Comparison of ENCODE assay signal across 24 cellular contexts in genomic region chr11:12771875-12772274, GRCh38.
DNase-seq lines count a peak whose midpoint lies in the region; ATAC-seq, FAIRE-seq and TF ChIP-seq lines count a peak whose summit lies in the region.
"Had no signal": no experiment of that assay in that cellular context is flagged by ENCODE, and none has a peak within 500 bp of the region (broad histone marks: within the 10 kb centered on the region; RNA-seq: fewer than 3 reads in every experiment).

No MANE protein-coding gene starts in this region.

- no peak overlapping the region for H2AFZ ChIP-seq in SK-N-SH (ENCODE audit: low read depth)
- no peak overlapping the region for H2AFZ ChIP-seq in hepatocyte

- FAIRE-seq in A549 (lab: Jason Lieb, UNC), result no peak
- FAIRE-seq: A204.1, GM18507, TTC549 had no signal

- no peak for TF ChIP-seq POLR2A in A549 (IDR thresholded peaks at IDR 0.05; ENCODE audit: low read length)

- H3K27ac ChIP-seq in A549 (peak overlapping the region; percentile 86 to 92; a peak in 5 of 6 replicates), SK-N-SH (ENCODE audit: low read depth in 2 of 2, low read length in 1 of 2) (peak overlapping the region; percentile 62 to 90), hepatocyte (peak overlapping the region; percentile 16)
- H3K27ac ChIP-seq: HL-60, neutrophil, upper lobe of left lung had no signal

- no peak for TF ChIP-seq RAD21 in A549 (conservative IDR thresholded peaks at IDR 0.05 in 1 of 2, IDR thresholded peaks at IDR 0.05 in 1 of 2)
- TF ChIP-seq RAD21 in SK-N-SH (IDR thresholded peaks at IDR 0.05; ENCODE audit: low read length), result no peak

- peaks cover 87% of the 10 kb centered on the region for H3K4me1 ChIP-seq in A549
- peaks cover 41 to 58% of the 10 kb centered on the region in 2 experiments for H3K4me1 ChIP-seq in SK-N-SH (ENCODE audit: control insufficient read depth in 1 of 2, insufficient read depth in 2 of 2, low read depth in 1 of 2, low read length in 1 of 2)
- peaks cover 29% of the 10 kb centered on the region for H3K4me1 ChIP-seq in hepatocyte (ENCODE audit: insufficient read depth)

- H3K4me2 ChIP-seq in A549, result peak overlapping the region; percentile 77; the same call in 1 of the 3 replicates
- H3K4me2 ChIP-seq in SK-N-SH, result peak overlapping the region; percentile 31
- H3K4me2 ChIP-seq in hepatocyte, result no peak overlapping the region

- peaks cover 34% of the 10 kb centered on the region for H3F3A ChIP-seq in SK-N-SH (replicated peaks; ENCODE audit: insufficient read depth)

- H3K9me2 ChIP-seq in SK-N-SH (no peaks in the 10 kb centered on the region), hepatocyte (replicated peaks; ENCODE audit: insufficient read depth) (no peaks in the 10 kb centered on the region)

- TF ChIP-seq EP300 in A549 (IDR thresholded peaks at IDR 0.05) (no peak), SK-N-SH (IDR thresholded peaks at IDR 0.05; ENCODE audit: borderline replicate concordance in 1 of 2, low read depth in 1 of 2, low read length in 1 of 2) (no peak)

- WGBS in A549 (ENCODE audit: missing lambda C conversion rate), result 91% methylated on average over 2 of the region's 2 CpGs
- WGBS in SK-N-SH (ENCODE audit: low lambda C conversion rate), result 100% methylated on average over 2 of the region's 2 CpGs
- WGBS in hepatocyte (ENCODE audit: low lambda C conversion rate, missing lambda C conversion rate), result 84% methylated on average over 2 of the region's 2 CpGs

- POLR2A ChIA-PET in A549 (lab: Yijun Ruan, JAX) (no interaction called here), SK-N-SH (lab: Yijun Ruan, JAX) (no interaction called here)

- TF ChIP-seq CTCF in A549 (IDR thresholded peaks at IDR 0.05) (no peak), GM13976 (IDR thresholded peaks at IDR 0.05; ENCODE audit: borderline replicate concordance, control extremely low read depth, extremely low read depth, insufficient read depth, missing control alignments) (no peak), SK-N-SH (IDR thresholded peaks at IDR 0.05) (no peak), hepatocyte (IDR thresholded peaks at IDR 0.05; ENCODE audit: poor library complexity) (no peak)

- in situ Hi-C loops in GM13976 (cut with MboI; ENCODE audit: low sequenced_read_pairs, unreplicated experiment), result no loop called here

- H3K4me3 ChIP-seq in A549 (no peak overlapping the region), SK-N-SH (ENCODE audit: low read depth in 2 of 2, low read length in 1 of 2) (no peak overlapping the region), hepatocyte (no peak overlapping the region), H7 (ENCODE audit: insufficient read depth, low read depth, low read length) (no peak overlapping the region)
- H3K4me3 ChIP-seq: adrenal gland, heart right ventricle, upper lobe of left lung had no signal

- H3K9me3 ChIP-seq in A549 (no peaks in the 10 kb centered on the region), SK-N-SH (no peaks in the 10 kb centered on the region), hepatocyte (ENCODE audit: low read depth) (no peaks in the 10 kb centered on the region)
- H3K9me3 ChIP-seq: adrenal gland, heart right ventricle, neutrophil, upper lobe of left lung had no signal

- H3K36me3 ChIP-seq in SK-N-SH (replicated peaks in 1 of 2; ENCODE audit: control insufficient read depth in 1 of 2, insufficient read depth in 2 of 2, low read length in 1 of 2) (peaks cover 0 to under 1% of the 10 kb centered on the region in 2 experiments), hepatocyte (replicated peaks; ENCODE audit: insufficient read depth, low read depth) (no peaks in the 10 kb centered on the region), H7 (replicated peaks; ENCODE audit: control insufficient read depth, insufficient read depth, low read length) (no peaks in the 10 kb centered on the region)
- H3K36me3 ChIP-seq: adrenal gland, heart right ventricle, neutrophil, upper lobe of left lung had no signal

- no peak for ATAC-seq in A549
- ATAC-seq: heart right ventricle; stimulated activated effector memory CD8-positive, alpha-beta T cell treated with anti-CD3 and anti-CD28 coated beads, Interleukin-12 subunit alpha, Interleukin-12 subunit beta, amount 100 ng/mL, for 72 hours had no signal

- DNase-seq in A549 (ENCODE audit: low read depth in 1 of 2, low spot score in 1 of 2) (no peak), GM13976 (ENCODE audit: low spot score) (peak; percentile 37), SK-N-SH (no peak), hepatocyte (ENCODE audit: low spot score) (no peak), DMS 273 treated with DMSO at 0.1 percent for 48 hours (lab: John Stamatoyannopoulos, UW) (no peak), NCI-H524 (lab: John Stamatoyannopoulos, UW) (no peak), H7 (no peak)
- no peak for DNase-seq in central memory CD4-positive, alpha-beta T cell
- DNase-seq: activated CD4-positive, alpha-beta T cell treated with anti-CD3 and anti-CD28 coated beads, Interleukin-2, amount 50 U/mL, for 4 hours; adrenal gland; CD8-positive, alpha-beta memory T cell; cortex of kidney; heart right ventricle; KG1; kidney glomerular epithelial cell; NCI-H1417; NCI-H2227 treated with DMSO at 0.1 percent for 48 hours; upper lobe of left lung had no signal

- no peak overlapping the region for H3K9ac ChIP-seq in SK-N-SH

- CTCF ChIA-PET in A549 (lab: Yijun Ruan, JAX), result interaction anchor here (1.8 to 2.2 kb wide), 4 partner anchors 11 to 122 kb away, joined by 4 to 7 read pairs (median 5); no protein-coding TSS in a partner anchor
- CTCF ChIA-PET in SK-N-SH (lab: Yijun Ruan, JAX), result no interaction called here

- H3K27me3 ChIP-seq in SK-N-SH (ENCODE audit: insufficient read depth), result no peaks in the 10 kb centered on the region
- no peaks in the 10 kb centered on the region for H3K27me3 ChIP-seq in hepatocyte
- no peaks in the 10 kb centered on the region for H3K27me3 ChIP-seq in H7 (ENCODE audit: control insufficient read depth, insufficient read depth, low read length)
- H3K27me3 ChIP-seq: adrenal gland, heart right ventricle, upper lobe of left lung had no signal

- H3K79me2 ChIP-seq in SK-N-SH (ENCODE audit: insufficient read depth) (peaks cover 99% of the 10 kb centered on the region), hepatocyte (peaks cover 99% of the 10 kb centered on the region)

- peaks cover 32% of the 10 kb centered on the region for H4K20me1 ChIP-seq in SK-N-SH (ENCODE audit: insufficient read depth)
- H4K20me1 ChIP-seq in hepatocyte (ENCODE audit: insufficient read depth, poor library complexity, severe bottlenecking), result no peaks in the 10 kb centered on the region

TF ChIP-seq in A549, 52 proteins besides CTCF, POLR2A, EP300 and RAD21 (continues in another document):
- TF ChIP-seq CHD2 (IDR thresholded peaks at IDR 0.05; ENCODE audit: low read length, partially characterized antibody) (no peak), ZFP36 (IDR thresholded peaks at IDR 0.05; ENCODE audit: borderline replicate concordance, partially characterized antibody) (no peak), HOXB13 (CRISPR knock-in tag; IDR thresholded peaks at IDR 0.05; ENCODE audit: low read depth) (no peak), HEYL (CRISPR knock-in tag; IDR thresholded peaks at IDR 0.05) (no peak), SREBF2 (IDR thresholded peaks at IDR 0.05) (no peak), CBX8 (IDR thresholded peaks at IDR 0.05) (no peak), HMGXB4 (CRISPR knock-in tag; IDR thresholded peaks at IDR 0.05; ENCODE audit: borderline replicate concordance) (no peak), SMC3 (IDR thresholded peaks at IDR 0.05) (no peak), ZNF302 (CRISPR knock-in tag; IDR thresholded peaks at IDR 0.05) (no peak), CBX2 (IDR thresholded peaks at IDR 0.05; ENCODE audit: borderline replicate concordance, low read depth) (no peak)

TF ChIP-seq in SK-N-SH, 30 proteins besides CTCF, POLR2A, EP300 and RAD21 (continues in another document):
- no peak for TF ChIP-seq SMC3 (IDR thresholded peaks at IDR 0.05; ENCODE audit: low read depth, low read length)
- TF ChIP-seq NRF1 (IDR thresholded peaks at IDR 0.05; ENCODE audit: low read depth, low read length), result no peak
- TF ChIP-seq MAX (IDR thresholded peaks at IDR 0.05; ENCODE audit: low read depth), result no peak
- TF ChIP-seq RFX5 (IDR thresholded peaks at IDR 0.05; ENCODE audit: low read length), result no peak
- no peak for TF ChIP-seq NFIC (IDR thresholded peaks at IDR 0.05; ENCODE audit: borderline replicate concordance)
- TF ChIP-seq CHD2 (IDR thresholded peaks at IDR 0.05; ENCODE audit: low read length, partially characterized antibody), result no peak
- TF ChIP-seq GATA2 (CRISPR knock-in tag; IDR thresholded peaks at IDR 0.05), result no peak
- no peak for TF ChIP-seq RCOR1 (IDR thresholded peaks at IDR 0.05; ENCODE audit: low read length)
- no peak for TF ChIP-seq FOXM1 (IDR thresholded peaks at IDR 0.05; ENCODE audit: low read depth)
- no peak for TF ChIP-seq SIN3A (IDR thresholded peaks at IDR 0.05; ENCODE audit: borderline replicate concordance, low read depth, low read length)
- TF ChIP-seq MXI1 (IDR thresholded peaks at IDR 0.05; ENCODE audit: low read depth, low read length), result no peak
- TF ChIP-seq MEF2A (IDR thresholded peaks at IDR 0.05; ENCODE audit: borderline replicate concordance, low read depth), result no peak
- TF ChIP-seq TEAD4 (IDR thresholded peaks at IDR 0.05; ENCODE audit: borderline replicate concordance, insufficient read depth), result no peak
- TF ChIP-seq PBX3 (IDR thresholded peaks at IDR 0.05), result no peak
- TF ChIP-seq YY1 (IDR thresholded peaks at IDR 0.05; ENCODE audit: low read depth), result no peak
- TF ChIP-seq USF2 (IDR thresholded peaks at IDR 0.05; ENCODE audit: borderline replicate concordance, low read depth, low read length), result no peak
- no peak for TF ChIP-seq ELF1 (IDR thresholded peaks at IDR 0.05)

Comparison
In these comparisons a context has a peak if more than half of its experiments do, and no peak if none do; other contexts are left out.
1. H3K27ac ChIP-seq: peak in every context shown above with its lines; median percentile 89 in A549; 76 in SK-N-SH; 16 in hepatocyte.